8 cellular contexts compared by ENCODE assay signal in the genomic region with DNA sequence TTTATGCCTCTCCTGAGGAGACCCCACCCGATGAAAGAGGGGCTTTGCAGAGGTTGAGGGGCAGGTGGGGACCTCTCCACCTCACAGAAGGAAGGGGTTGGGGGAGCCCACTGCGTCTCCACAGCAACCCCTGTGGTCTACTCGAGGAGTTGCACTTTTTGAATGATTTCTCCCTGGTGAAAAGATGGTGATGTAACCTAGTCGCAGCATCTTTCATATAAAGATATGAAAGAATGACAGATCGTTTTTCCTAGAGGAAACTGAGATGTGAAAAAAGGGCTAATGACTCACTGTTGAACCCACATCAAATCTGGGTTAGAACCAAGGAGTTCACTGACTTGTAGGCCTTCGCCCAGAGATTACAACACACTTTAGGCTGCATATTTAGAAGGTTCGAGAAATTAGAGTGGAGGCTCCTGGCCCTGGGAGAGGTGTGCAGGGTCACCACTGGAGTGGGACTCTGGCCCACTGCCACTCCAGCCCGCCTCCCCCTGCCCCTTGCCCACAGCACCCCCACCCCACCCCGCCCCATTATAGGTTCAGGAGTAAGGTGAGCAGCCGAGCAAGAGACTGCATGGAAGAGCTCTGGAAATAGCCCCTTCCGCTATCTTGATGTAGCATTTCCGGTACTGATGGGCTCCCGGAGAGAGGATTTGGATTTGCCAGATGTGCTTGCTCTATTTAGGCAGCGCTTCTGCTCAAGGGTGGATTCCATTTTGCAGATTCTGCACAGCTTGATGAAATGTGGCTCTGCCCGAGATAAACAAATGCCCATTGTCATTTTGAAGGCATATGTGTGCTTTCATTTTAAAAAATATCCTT. TPM values are rescaled to one million over a fixed set of nuclear protein-coding genes. Genes with fewer than 3 reads are reported as not detected.
DNase-seq lines count a peak whose midpoint lies in the region; ATAC-seq and TF ChIP-seq lines count a peak whose summit lies in the region.

No MANE protein-coding gene starts in this region.

- intact Hi-C loops in left cardiac atrium (cut with DNase I): no loop called here
- intact Hi-C loops in Caco-2 (cut with micrococcal nuclease; ENCODE audit: unreplicated experiment): no loop called here

- peak; percentile 64 for ATAC-seq in GM21576 (IDR thresholded peaks at IDR 0.05; ENCODE audit: unreplicated experiment)
- peak; percentile 57 to 63 for ATAC-seq in left cardiac atrium
- peak; percentile 69 for ATAC-seq in stimulated activated memory B cell treated with anti-CD40 and anti-IgM and Interleukin-4, amounts not matched to agents 10 μg/mL and 1 μg/mL and 100 μg/mL, for 72 hours

- H3K36me3 ChIP-seq in KMS-11 (ENCODE audit: insufficient read depth) (no peaks in the 10 kb centered on the region), Caco-2 (ENCODE audit: control insufficient read depth, insufficient read depth, low read length) (no peaks in the 10 kb centered on the region)

- no peaks in the 10 kb centered on the region for H4K20me1 ChIP-seq in KMS-11 (ENCODE audit: insufficient read depth)

- peak overlapping the region; percentile 82 for H3K27ac Mint-ChIP-seq in stimulated activated memory B cell treated with anti-CD40 and anti-IgM and Interleukin-4, amounts not matched to agents 10 μg/mL and 1 μg/mL and 100 μg/mL, for 72 hours
- no peak overlapping the region for H3K27ac Mint-ChIP-seq in Caco-2 (ENCODE audit: unreplicated experiment)

- H3K9me3 ChIP-seq in Caco-2: no peaks in the 10 kb centered on the region

- H3K79me2 ChIP-seq in KMS-11 (ENCODE audit: insufficient read depth, low read depth): no peaks in the 10 kb centered on the region

- no peak overlapping the region for H2AFZ ChIP-seq in KMS-11 (ENCODE audit: low read depth)

- H3K4me3 Mint-ChIP-seq in stimulated activated memory B cell treated with anti-CD40 and anti-IgM and Interleukin-4, amounts not matched to agents 10 μg/mL and 1 μg/mL and 100 μg/mL, for 72 hours: peak overlapping the region; percentile 75
- H3K4me3 Mint-ChIP-seq in Caco-2 (ENCODE audit: unreplicated experiment): no peak overlapping the region

- CTCF ChIA-PET in Caco-2 (lab: Charles Lee): no interaction called here

- POLR2A ChIA-PET in Caco-2 (lab: Charles Lee): no interaction called here

- no peak overlapping the region for H3K4me3 ChIP-seq in KMS-11 (IDR thresholded peaks at IDR 0.05; ENCODE audit: insufficient read depth, low read depth, low read length)
- no peak overlapping the region for H3K4me3 ChIP-seq in Caco-2 (ENCODE audit: low read depth, low read length)

- H3K4me1 ChIP-seq in KMS-11 (ENCODE audit: low read depth, poor library complexity, severe bottlenecking) (no peaks in the 10 kb centered on the region), Caco-2 (peaks cover 16% of the 10 kb centered on the region)

- H3K4me2 ChIP-seq in KMS-11: no peak overlapping the region

- H3K9ac ChIP-seq in KMS-11: no peak overlapping the region

- H3K27me3 ChIP-seq in KMS-11 (ENCODE audit: insufficient read depth, low read depth) (no peaks in the 10 kb centered on the region), Caco-2 (replicated peaks; ENCODE audit: control insufficient read depth, insufficient read depth, low read length) (no peaks in the 10 kb centered on the region)

- TF ChIP-seq CTCF in KMS-11 (conservative IDR thresholded peaks at IDR 0.05; ENCODE audit: low read depth, low read length) (peak; percentile 42), Caco-2 (IDR thresholded peaks at IDR 0.05; ENCODE audit: insufficient read depth in 1 of 2, low read depth in 1 of 2, low read length in 1 of 2, severe bottlenecking in 1 of 2, unreplicated experiment in 1 of 2) (peak in 1 of 2 experiments; percentile 26)

- H3K36me3 Mint-ChIP-seq in stimulated activated memory B cell treated with anti-CD40 and anti-IgM and Interleukin-4, amounts not matched to agents 10 μg/mL and 1 μg/mL and 100 μg/mL, for 72 hours: no peaks in the 10 kb centered on the region
- peaks cover 35% of the 10 kb centered on the region for H3K36me3 Mint-ChIP-seq in Caco-2 (ENCODE audit: insufficient read depth, unreplicated experiment)

- H3K4me1 Mint-ChIP-seq in stimulated activated memory B cell treated with anti-CD40 and anti-IgM and Interleukin-4, amounts not matched to agents 10 μg/mL and 1 μg/mL and 100 μg/mL, for 72 hours: peaks cover 42% of the 10 kb centered on the region
- H3K4me1 Mint-ChIP-seq in Caco-2 (ENCODE audit: low read depth, unreplicated experiment): peaks cover 24% of the 10 kb centered on the region

- H3K9me3 Mint-ChIP-seq in stimulated activated memory B cell treated with anti-CD40 and anti-IgM and Interleukin-4, amounts not matched to agents 10 μg/mL and 1 μg/mL and 100 μg/mL, for 72 hours: no peaks in the 10 kb centered on the region
- no peaks in the 10 kb centered on the region for H3K9me3 Mint-ChIP-seq in Caco-2 (ENCODE audit: unreplicated experiment)

- no peak overlapping the region for H3K27ac ChIP-seq in KMS-11

- DNase-seq in EL (peak; percentile 54), left cardiac atrium (peak; percentile 37), Caco-2 (no peak), NCI-H1105 (lab: John Stamatoyannopoulos, UW) (no peak)
- peak; percentile 49 to 51 for DNase-seq in activated T-cell treated with anti-CD3 and anti-CD28 coated beads, Interleukin-2, amount 50 U/mL, for 48 hours

- BruUV-seq in Caco-2 (replicated peaks; lab: Mats Ljungman, UMichigan): no TSS peak

- H3K27me3 Mint-ChIP-seq in stimulated activated memory B cell treated with anti-CD40 and anti-IgM and Interleukin-4, amounts not matched to agents 10 μg/mL and 1 μg/mL and 100 μg/mL, for 72 hours: no peaks in the 10 kb centered on the region
- H3K27me3 Mint-ChIP-seq in Caco-2 (ENCODE audit: insufficient read depth, unreplicated experiment): no peaks in the 10 kb centered on the region

RNA-seq across cellular contexts. Expression of a gene that starts 6.7 kb away (rescaled TPM):
- total RNA-seq in left cardiac atrium: 1 to 10 TPM; 2.7 to 4.0 TPM
- total RNA-seq in Caco-2 (2022): 12.7 and 14.2 TPM in 2 replicates

Comparison
In these comparisons a context has a peak if more than half of its experiments do, and no peak if none do; other contexts are left out.
1. DNase-seq: peak in EL (single experiment), activated T-cell treated with anti-CD3 and anti-CD28 coated beads, Interleukin-2, amount 50 U/mL, for 48 hours (2 of 2) and left cardiac atrium (single experiment); none in Caco-2 (0 of 2) and NCI-H1105 (single experiment).
2. Peak in every context shown above with its lines, with median percentiles within 50 percentile points of each other: ATAC-seq.